In genomic region chr19:57769345-57770131, GRCh38 we compare ENCODE assay signal across 8 cellular contexts. TPM values are rescaled to one million over a fixed set of nuclear protein-coding genes. Genes with fewer than 3 reads are reported as not detected.
DNase-seq lines count a peak whose midpoint lies in the region; ATAC-seq and TF ChIP-seq lines count a peak whose summit lies in the region.

ZNF586 (plus strand) TSS chr19:57769676; CDS start chr19:57769843, 167 bp downstream.

- peak; percentile 98 for ATAC-seq in GM19023 (IDR thresholded peaks at IDR 0.05; ENCODE audit: unreplicated experiment)
- peak; percentile 97 for ATAC-seq in HG03280 (IDR thresholded peaks at IDR 0.05; ENCODE audit: unreplicated experiment)
- peak; percentile 99 for ATAC-seq in left lobe of liver

- no peak for TF ChIP-seq CTCF in AG09319 (IDR thresholded peaks at IDR 0.05; ENCODE audit: low read depth, low read length)

- DNase-seq in AG09319 (ENCODE audit: extremely low read depth, low read depth) (peak; percentile 63), NCI-H526 (lab: John Stamatoyannopoulos, UW) (peak; percentile 85 to 94), dermis blood vessel endothelial cell (peak; percentile 96), left lobe of liver (ENCODE audit: low spot score) (peak; percentile 92)
- peak; percentile 80 for DNase-seq in activated CD4-positive, alpha-beta T cell treated with anti-CD3 and anti-CD28 coated beads, Interleukin-2, amount 50 U/mL, for 1 hour
- peak; percentile 74 to 75 for DNase-seq in stimulated activated CD4-positive, alpha-beta T cell treated with anti-CD3 and anti-CD28 coated beads, Interleukin-2, amount 100 ng/mL, for 48 hours

RNA-seq across cellular contexts. Expression of gene ZNF586, which starts in this region (rescaled TPM):
- 13.1 and 31.0 TPM in 2 replicates for total RNA-seq in dermis blood vessel endothelial cell
- total RNA-seq in left lobe of liver, result 4.6 TPM

Comparison
In these comparisons a context has a peak if more than half of its experiments do, and no peak if none do; other contexts are left out.
1. Peak in every context shown above with its lines: DNase-seq and ATAC-seq.